23 cellular contexts compared by ENCODE assay signal in genomic region chr1:58401991-58402390, GRCh38.
DNase-seq lines count a peak whose midpoint lies in the region; ATAC-seq, FAIRE-seq and TF ChIP-seq lines count a peak whose summit lies in the region.
"Had no signal": no experiment of that assay in that cellular context is flagged by ENCODE, and none has a peak within 500 bp of the region (broad histone marks: within the 10 kb centered on the region; RNA-seq: fewer than 3 reads in every experiment).

No MANE protein-coding gene starts in this region.

- ATAC-seq in HG03439 (IDR thresholded peaks at IDR 0.05; ENCODE audit: unreplicated experiment), result no peak
- ATAC-seq: GM12878, lower lobe of right lung, WTC11 had no signal

- no peak for TF ChIP-seq RAD21 in H1 (IDR thresholded peaks at IDR 0.05 in 1 of 2, conservative IDR thresholded peaks at IDR 0.05 in 1 of 2; ENCODE audit: low read depth in 2 of 2, low read length in 2 of 2)

- peak overlapping the region; percentile 83 for H3K27ac Mint-ChIP-seq in HFFc6
- no peak overlapping the region for H3K27ac Mint-ChIP-seq in Calu3 (ENCODE audit: unreplicated experiment)
- H3K27ac Mint-ChIP-seq: activated CD4-positive, alpha-beta memory T cell treated with anti-CD3 and anti-CD28 coated beads, Interleukin-2, amount 10 ng/mL, durations not matched to agents 7 days and 5 days; activated naive CD4-positive, alpha-beta T cell treated with anti-CD3 and anti-CD28 coated beads for 36 hours; activated T-cell treated with anti-CD3 and anti-CD28 coated beads, Interleukin-2, amount 50 U/mL, for 24 hours; naive B cell; WTC11 had no signal

- no peak overlapping the region for H2BK15ac ChIP-seq in H1 (ENCODE audit: low read length)
- H2BK15ac ChIP-seq in mesenchymal stem cell (ENCODE audit: low read depth, poor library complexity, severe bottlenecking), result no peak overlapping the region

- no peak overlapping the region for H2BK120ac ChIP-seq in H1 (replicated peaks; ENCODE audit: low read depth, low read length)
- no peak overlapping the region for H2BK120ac ChIP-seq in mesenchymal stem cell (ENCODE audit: low read depth, low read length)

- H3K36me3 ChIP-seq in H1 (ENCODE audit: control insufficient read depth in 2 of 4, insufficient read depth in 4 of 4, low read length in 3 of 4), result no peaks in the 10 kb centered on the region
- H3K36me3 ChIP-seq in mesenchymal stem cell (ENCODE audit: control insufficient read depth in 1 of 2, insufficient read depth in 2 of 2, low read depth in 1 of 2, low read length in 2 of 2), result no peaks in the 10 kb centered on the region
- H3K36me3 ChIP-seq: lower lobe of right lung, ovary, SJSA1 had no signal

- BruUV-seq in Calu3 (replicated peaks; lab: Mats Ljungman, UMichigan), result no TSS peak

- no peaks in the 10 kb centered on the region for H3K27me3 ChIP-seq in H1 (replicated peaks in 1 of 4; ENCODE audit: control insufficient read depth in 3 of 4, extremely low read depth in 1 of 4, insufficient read depth in 3 of 4, low read length in 3 of 4)
- H3K27me3 ChIP-seq in mesenchymal stem cell (ENCODE audit: control insufficient read depth in 1 of 2, insufficient read depth in 1 of 2, low read length in 2 of 2), result no peaks in the 10 kb centered on the region
- H3K27me3 ChIP-seq: ovary, SJSA1 had no signal

- TF ChIP-seq POLR2A in H1 (IDR thresholded peaks at IDR 0.05; ENCODE audit: control extremely low read depth in 1 of 2, low read depth in 2 of 2, low read length in 2 of 2) (no peak), H54 (IDR thresholded peaks at IDR 0.05; ENCODE audit: low read depth, low read length) (no peak)

- TF ChIP-seq CTCF in HFFc6 (IDR thresholded peaks at IDR 0.05) (no peak), H1 (IDR thresholded peaks at IDR 0.05; ENCODE audit: control extremely low read depth in 1 of 3, insufficient read depth in 1 of 3, low read depth in 1 of 3, low read length in 3 of 3) (no peak), Calu3 (IDR thresholded peaks at IDR 0.05; ENCODE audit: unreplicated experiment) (no peak)

- H2BK5ac ChIP-seq in H1 (ENCODE audit: low read depth, low read length) (no peak overlapping the region), mesenchymal stem cell (ENCODE audit: low read depth, low read length, poor library complexity, severe bottlenecking) (no peak overlapping the region)

- FAIRE-seq in H1 (lab: Jason Lieb, UNC), result no peak
- FAIRE-seq in H54 (lab: Jason Lieb, UNC), result no peak
- FAIRE-seq: colon, GM12878 had no signal

- no peak for TF ChIP-seq EP300 in H1 (IDR thresholded peaks at IDR 0.05; ENCODE audit: borderline replicate concordance in 1 of 2, low read depth in 2 of 2, low read length in 2 of 2)

- H4K5ac ChIP-seq in H1 (ENCODE audit: insufficient read length, low read depth, low read length), result no peak overlapping the region

- 75% methylated on average over 6 of the region's 6 CpGs; no CpG with 5 or more reads in 1 of the 2 experiments for WGBS in H1 (ENCODE audit: extremely low coverage in 1 of 2, insufficient coverage in 1 of 2, insufficient read length in 1 of 2, insufficient replicate concordance in 2 of 2, low coverage in 1 of 2, low lambda C conversion rate in 2 of 2, missing lambda C conversion rate in 1 of 2), 2 experiments
- 62% methylated on average over 4 of the region's 6 CpGs for WGBS in mesenchymal stem cell

- H3K9ac ChIP-seq in H1 (replicated peaks in 1 of 4; ENCODE audit: extremely low read depth in 1 of 4, low read depth in 3 of 4, low read length in 3 of 4) (no peak overlapping the region), mesenchymal stem cell (ENCODE audit: low read length) (peak overlapping the region; percentile 47)

- H3K79me1 ChIP-seq in H1 (ENCODE audit: low read depth, low read length), result no peaks in the 10 kb centered on the region
- H3K79me1 ChIP-seq in mesenchymal stem cell (replicated peaks; ENCODE audit: low read length, poor library complexity, severe bottlenecking), result no peaks in the 10 kb centered on the region

- H3K4me2 ChIP-seq in H1 (ENCODE audit: insufficient read depth in 1 of 2, low read depth in 2 of 2, low read length in 2 of 2) (no peak overlapping the region), mesenchymal stem cell (ENCODE audit: low read length, poor library complexity, severe bottlenecking) (no peak overlapping the region)

- peak overlapping the region; percentile 72 for H3K4me3 Mint-ChIP-seq in HFFc6
- no peak overlapping the region for H3K4me3 Mint-ChIP-seq in Calu3 (ENCODE audit: low read depth, unreplicated experiment)
- H3K4me3 Mint-ChIP-seq: activated CD4-positive, alpha-beta memory T cell treated with anti-CD3 and anti-CD28 coated beads, Interleukin-2, amount 10 ng/mL, durations not matched to agents 7 days and 5 days; activated naive CD4-positive, alpha-beta T cell treated with anti-CD3 and anti-CD28 coated beads for 36 hours; activated T-cell treated with anti-CD3 and anti-CD28 coated beads, Interleukin-2, amount 50 U/mL, for 24 hours; naive B cell; WTC11 had no signal

- intact Hi-C loops in Calu3 (cut with micrococcal nuclease; ENCODE audit: unreplicated experiment), result no loop called here

- no peaks in the 10 kb centered on the region for H3K79me2 ChIP-seq in H1 (ENCODE audit: control insufficient read depth in 1 of 2, insufficient read depth in 2 of 2, low read length in 2 of 2)

- H2AFZ ChIP-seq in H1 (ENCODE audit: low read length) (no peak overlapping the region), mesenchymal stem cell (ENCODE audit: low read depth, low read length) (no peak overlapping the region)

- H2BK12ac ChIP-seq in H1 (ENCODE audit: low read depth, low read length), result 0 out of 2 replicates have a peak overlapping the region, but pooled peaks have one; percentile 55
- no peak overlapping the region for H2BK12ac ChIP-seq in mesenchymal stem cell (ENCODE audit: low read length in 2 of 2)

- POLR2A ChIA-PET in H1 (lab: Charles Lee; ENCODE audit: partially characterized antibody), result no interaction called here

- no peak overlapping the region for H2BK20ac ChIP-seq in H1 (ENCODE audit: low read length)

- H3K36me3 Mint-ChIP-seq in HFFc6 (ENCODE audit: low read depth), result no peaks in the 10 kb centered on the region
- H3K36me3 Mint-ChIP-seq in Calu3 (ENCODE audit: insufficient read depth, unreplicated experiment), result no peaks in the 10 kb centered on the region
- H3K36me3 Mint-ChIP-seq: WTC11 had no signal

- no peaks in the 10 kb centered on the region for H4K20me1 ChIP-seq in H1 (replicated peaks in 1 of 2; ENCODE audit: control insufficient read depth in 1 of 2, insufficient read depth in 2 of 2, low read length in 2 of 2)

- no peaks in the 10 kb centered on the region; the same call in 1 of the 2 replicates for H3K23me2 ChIP-seq in H1 (ENCODE audit: low read depth, low read length)

- no peak overlapping the region for H3K23ac ChIP-seq in H1 (ENCODE audit: insufficient read length)
- H3K23ac ChIP-seq in mesenchymal stem cell (ENCODE audit: low read length in 2 of 2), result no peak overlapping the region

- no peak overlapping the region for H2AK5ac ChIP-seq in H1 (ENCODE audit: low read depth, low read length)
- no peak overlapping the region for H2AK5ac ChIP-seq in mesenchymal stem cell (ENCODE audit: low read length, severe bottlenecking)

- H3K14ac ChIP-seq in H1 (ENCODE audit: insufficient read length) (no peak overlapping the region), mesenchymal stem cell (ENCODE audit: low read length in 2 of 2) (no peak overlapping the region)

- CTCF ChIA-PET in H1 (lab: Charles Lee; ENCODE audit: partially characterized antibody) (no interaction called here), Calu3 (lab: Charles Lee) (no interaction called here)

- H3K9me3 ChIP-seq in H1 (ENCODE audit: insufficient read depth in 2 of 2, low read depth in 1 of 2, low read length in 1 of 2) (no peaks in the 10 kb centered on the region), mesenchymal stem cell (ENCODE audit: control insufficient read depth, low read length) (no peaks in the 10 kb centered on the region)
- H3K9me3 ChIP-seq: lower lobe of right lung, ovary, SJSA1 had no signal

- H3K56ac ChIP-seq in H1 (replicated peaks; ENCODE audit: insufficient read length, low read depth, low read length), result no peak overlapping the region

- H3K18ac ChIP-seq in H1 (ENCODE audit: extremely low read depth, low read length), result no peak overlapping the region
- H3K18ac ChIP-seq in mesenchymal stem cell (ENCODE audit: low read depth in 1 of 2, low read length in 2 of 2), result no peak overlapping the region

- no peaks in the 10 kb centered on the region for H3K9me3 Mint-ChIP-seq in HFFc6
- no peaks in the 10 kb centered on the region for H3K9me3 Mint-ChIP-seq in Calu3 (ENCODE audit: low read depth, unreplicated experiment)
- H3K9me3 Mint-ChIP-seq: activated CD4-positive, alpha-beta memory T cell treated with anti-CD3 and anti-CD28 coated beads, Interleukin-2, amount 10 ng/mL, durations not matched to agents 7 days and 5 days; activated naive CD4-positive, alpha-beta T cell treated with anti-CD3 and anti-CD28 coated beads for 36 hours; activated T-cell treated with anti-CD3 and anti-CD28 coated beads, Interleukin-2, amount 50 U/mL, for 24 hours; naive B cell; WTC11 had no signal

- DNase-seq in DMS 273 (lab: John Stamatoyannopoulos, UW; ENCODE audit: unreplicated experiment), result peak; percentile 83
- DNase-seq in HFFc6, result no peak
- peak in 1 of 2 experiments; percentile 27 for DNase-seq in H1 (ENCODE audit: low read depth in 1 of 2, low spot score in 2 of 2)
- no peak for DNase-seq in mesenchymal stem cell
- DNase-seq in SIG-M5 (lab: John Stamatoyannopoulos, UW), result no peak
- no peak for DNase-seq in H54 (ENCODE audit: insufficient read length, low spot score)
- no peak for DNase-seq in Calu3
- DNase-seq: activated CD4-positive, alpha-beta memory T cell treated with anti-CD3 and anti-CD28 coated beads, Interleukin-2, amount 10 ng/mL, durations not matched to agents 7 days and 5 days; activated naive CD4-positive, alpha-beta T cell treated with anti-CD3 and anti-CD28 coated beads for 36 hours; activated T-cell treated with anti-CD3 and anti-CD28 coated beads, Interleukin-2, amount 50 U/mL, for 24 hours; GDM1; lower lobe of right lung; naive B cell; NCI-H146; NCI-H510A; ovary; stimulated activated CD8-positive, alpha-beta memory T cell treated with anti-CD3 and anti-CD28 coated beads, Interleukin-4, amount 100 ng/mL, for 48 hours; substantia nigra had no signal

- H3K4me1 Mint-ChIP-seq in HFFc6 (ENCODE audit: low read depth), result peaks cover 64% of the 10 kb centered on the region
- H3K4me1 Mint-ChIP-seq in Calu3 (ENCODE audit: low read depth, unreplicated experiment), result no peaks in the 10 kb centered on the region
- H3K4me1 Mint-ChIP-seq: activated CD4-positive, alpha-beta memory T cell treated with anti-CD3 and anti-CD28 coated beads, Interleukin-2, amount 10 ng/mL, durations not matched to agents 7 days and 5 days had no signal

- H4K8ac ChIP-seq in H1 (ENCODE audit: extremely low read depth, insufficient read depth, low read length) (no peak overlapping the region), mesenchymal stem cell (ENCODE audit: low read length) (peak overlapping the region; percentile 68)

- H3K27ac ChIP-seq in H1 (ENCODE audit: low read depth, low read length) (no peak overlapping the region), mesenchymal stem cell (ENCODE audit: low read length, poor library complexity, severe bottlenecking) (no peak overlapping the region)
- H3K27ac ChIP-seq: lower lobe of right lung, ovary, SJSA1 had no signal

- peaks cover 2% of the 10 kb centered on the region for H3K27me3 Mint-ChIP-seq in HFFc6 (ENCODE audit: insufficient read depth)
- H3K27me3 Mint-ChIP-seq in Calu3 (ENCODE audit: unreplicated experiment), result peaks cover 50% of the 10 kb centered on the region
- H3K27me3 Mint-ChIP-seq: activated CD4-positive, alpha-beta memory T cell treated with anti-CD3 and anti-CD28 coated beads, Interleukin-2, amount 10 ng/mL, durations not matched to agents 7 days and 5 days; naive B cell had no signal

- H3K4ac ChIP-seq in H1 (replicated peaks; ENCODE audit: insufficient read length, low read depth, low read length) (no peak overlapping the region), mesenchymal stem cell (ENCODE audit: low read depth in 1 of 2, low read length in 2 of 2) (no peak overlapping the region)

- H3K4me3 ChIP-seq in H1 (ENCODE audit: extremely low read depth in 1 of 4, insufficient read depth in 2 of 4, low read depth in 3 of 4, low read length in 4 of 4) (no peak overlapping the region), mesenchymal stem cell (ENCODE audit: insufficient read depth in 1 of 2, low read depth in 1 of 2, low read length in 2 of 2) (peak overlapping the region in 1 of 2 experiments; percentile 62)
- H3K4me3 ChIP-seq: GM12878, lower lobe of right lung, ovary, SJSA1 had no signal

- H4K91ac ChIP-seq in H1 (replicated peaks; ENCODE audit: insufficient read length, low read length) (no peak overlapping the region), mesenchymal stem cell (ENCODE audit: low read length) (peak overlapping the region; percentile 18)

- H3K4me1 ChIP-seq in H1 (replicated peaks in 1 of 4; ENCODE audit: control insufficient read depth in 3 of 4, insufficient read depth in 4 of 4, low read length in 3 of 4) (peaks cover 0 to 4% (median 2%) of the 10 kb centered on the region in 4 experiments; a peak in 3 of 7 replicates), mesenchymal stem cell (ENCODE audit: control insufficient read depth, insufficient read depth, low read depth, low read length) (peaks cover 5% of the 10 kb centered on the region)
- H3K4me1 ChIP-seq: lower lobe of right lung had no signal
